In the genomic region with DNA sequence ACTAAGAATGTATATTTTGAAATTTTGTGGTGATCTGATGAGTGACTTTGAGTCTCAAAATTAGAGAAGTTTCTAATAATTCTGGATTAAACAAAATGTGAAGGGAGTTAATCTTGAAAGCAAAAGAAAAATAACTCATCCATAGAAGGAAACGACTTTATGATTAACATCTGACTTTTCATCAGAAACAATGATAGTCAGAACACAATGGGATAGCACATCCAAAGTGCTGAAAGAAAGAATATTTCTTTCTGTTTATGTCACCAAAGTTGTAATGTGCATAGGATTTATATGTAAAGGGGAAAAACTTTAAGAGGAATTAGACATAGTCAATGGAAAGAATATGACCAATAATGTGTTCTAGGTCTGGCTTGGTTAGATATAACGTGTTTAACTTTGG, we compare ENCODE assay signal across 7 cellular contexts.
DNase-seq lines count a peak whose midpoint lies in the region; ATAC-seq, FAIRE-seq and TF ChIP-seq lines count a peak whose summit lies in the region.
"Not testable (repeated sequence)": the region's sequence is repeated elsewhere in the genome, so short reads cannot be mapped to it uniquely, and the experiment has no call there.

No MANE protein-coding gene starts in this region.

- CTCF ChIA-PET in WTC11 (lab: Charles Lee); HepG2 (lab: Yijun Ruan, JAX; ENCODE audit: low intra/inter-chr PET ratio, low total read pairs): not testable (repeated sequence)

- peak; percentile 35 for FAIRE-seq in A204.1 (lab: Jason Lieb, UNC)
- FAIRE-seq in D721Med (lab: Jason Lieb, UNC), result peak; percentile 73
- FAIRE-seq in GM12892 (lab: Jason Lieb, UNC), result peak; percentile 14
- FAIRE-seq in frontal cortex (lab: Jason Lieb, UNC), result peak; percentile 39
- not testable (repeated sequence) for FAIRE-seq in HepG2 (lab: Jason Lieb, UNC)

- not testable (repeated sequence) for H3K79me2 ChIP-seq in HepG2 (ENCODE audit: insufficient read depth, low read length)

- not testable (repeated sequence) for H4K20me1 ChIP-seq in HepG2 (ENCODE audit: insufficient read depth, low read length)

- intact Hi-C loops in HepG2 (cut with micrococcal nuclease; ENCODE audit: unreplicated experiment), result not testable (repeated sequence)

- H3K9ac ChIP-seq in HepG2 (ENCODE audit: insufficient read depth, low read depth, low read length), result not testable (repeated sequence)

- DNase-seq in D721Med (ENCODE audit: insufficient read length, low spot score); GM12892 (ENCODE audit: insufficient read length); WTC11 (ENCODE audit: low spot score); frontal cortex (ENCODE audit: low spot score in 2 of 2); HepG2 (ENCODE audit: low spot score): not testable (repeated sequence)
- DNase-seq in Kasumi-1 (lab: John Stamatoyannopoulos, UW), result peak; percentile 3 to 24

- not testable (repeated sequence) for H3K4me1 Mint-ChIP-seq in WTC11

- peaks cover 56% of the 10 kb centered on the region for H3K9me3 ChIP-seq in HepG2 (ENCODE audit: low read length)

- H3K9me3 Mint-ChIP-seq in WTC11, result peaks cover 21% of the 10 kb centered on the region

- not testable (repeated sequence) for H3K4me3 ChIP-seq in HepG2 (replicated peaks in 1 of 3; ENCODE audit: insufficient read depth in 1 of 3, low read depth in 2 of 3, low read length in 3 of 3)

- in situ Hi-C loops in HepG2 (cut with HindIII; ENCODE audit: extremely low pct_ligation_motif_present, low pct_unique_long_range_greater_than_20kb), result not testable (repeated sequence)

- TF ChIP-seq EP300 in HepG2 (IDR thresholded peaks at IDR 0.05; ENCODE audit: low read depth in 2 of 2, low read length in 2 of 2); HepG2 (CRISPR knock-in tag; IDR thresholded peaks at IDR 0.05; ENCODE audit: borderline replicate concordance): not testable (repeated sequence)

- not testable (repeated sequence) for TF ChIP-seq CTCF in D721Med (IDR thresholded peaks at IDR 0.05; ENCODE audit: insufficient read depth, missing control alignments); WTC11 (IDR thresholded peaks at IDR 0.05); HepG2 (CRISPR knock-in tag; IDR thresholded peaks at IDR 0.05)

- not testable (repeated sequence) for H3K4me3 Mint-ChIP-seq in WTC11

- H3K4me1 ChIP-seq in HepG2 (ENCODE audit: insufficient read depth, low read length), result not testable (repeated sequence)

- peaks cover 15% of the 10 kb centered on the region for H3K36me3 Mint-ChIP-seq in WTC11

- H3K27ac ChIP-seq in HepG2 (ENCODE audit: extremely low read length, insufficient read depth, low read length), result not testable (repeated sequence)

- not testable (repeated sequence) for H3K4me2 ChIP-seq in HepG2 (ENCODE audit: low read depth, low read length)

- H3K27me3 Mint-ChIP-seq in WTC11 (ENCODE audit: low read depth), result not testable (repeated sequence)

- TF ChIP-seq RAD21 in HepG2 (CRISPR knock-in tag; IDR thresholded peaks at IDR 0.05), result not testable (repeated sequence)

- 0% methylated on average over 2 of the region's 2 CpGs for WGBS in HepG2 (ENCODE audit: low lambda C conversion rate)

- POLR2A ChIA-PET in WTC11 (lab: Charles Lee); HepG2 (lab: Yijun Ruan, JAX): not testable (repeated sequence)

- not testable (repeated sequence) for H3K27me3 ChIP-seq in HepG2 (ENCODE audit: control insufficient read depth in 1 of 2, insufficient read depth in 2 of 2, low read length in 2 of 2)

- ATAC-seq in WTC11, HepG2: not testable (repeated sequence)

- not testable (repeated sequence) for BruUV-seq in HepG2 (replicated peaks; lab: Mats Ljungman, UMichigan)

- not testable (repeated sequence) for H3K36me3 ChIP-seq in HepG2 (replicated peaks in 1 of 2; ENCODE audit: control insufficient read depth in 1 of 2, insufficient read depth in 2 of 2, low read length in 2 of 2)

- TF ChIP-seq POLR2A in GM12892 (IDR thresholded peaks at IDR 0.05; ENCODE audit: low read depth, low read length); HepG2 (IDR thresholded peaks at IDR 0.05; ENCODE audit: insufficient read depth in 1 of 2, low read depth in 2 of 2, low read length in 2 of 2): not testable (repeated sequence)

- H2AFZ ChIP-seq in HepG2 (ENCODE audit: low read length), result not testable (repeated sequence)

- not testable (repeated sequence) for H3K27ac Mint-ChIP-seq in WTC11

TF ChIP-seq in WTC11, 78 proteins besides CTCF, POLR2A, EP300 and RAD21:
- TF ChIP-seq ZNF317 (CRISPR knock-in tag; IDR thresholded peaks at IDR 0.05; ENCODE audit: borderline replicate concordance, low read depth), result peak; percentile 96

TF ChIP-seq in HepG2, 621 proteins besides CTCF, POLR2A, EP300 and RAD21:
- TF ChIP-seq ZNF317 (CRISPR knock-in tag; IDR thresholded peaks at IDR 0.05), result peak; percentile 92
